30 cellular contexts compared by ENCODE assay signal in the genomic region with DNA sequence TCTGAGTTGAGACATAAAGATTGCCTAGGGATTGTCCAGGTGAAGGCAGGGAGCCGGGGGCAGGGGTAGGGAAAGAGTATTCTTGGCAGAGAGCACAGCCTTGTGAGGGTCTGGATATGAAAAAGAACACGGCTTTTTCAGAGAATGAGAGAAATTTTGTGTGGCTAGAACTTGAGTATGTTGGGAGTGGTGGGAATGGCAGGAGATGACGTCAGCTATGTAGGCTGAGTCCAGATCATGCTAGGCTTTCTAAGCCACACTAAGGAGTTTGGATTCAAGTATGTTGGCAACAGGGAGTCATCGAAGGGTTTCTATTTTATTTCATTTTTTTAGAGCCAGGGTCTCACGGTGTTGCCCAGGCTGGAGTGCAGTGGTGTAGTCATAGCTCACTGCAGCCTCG. TPM values are rescaled to one million over a fixed set of nuclear protein-coding genes. Genes with fewer than 3 reads are reported as not detected.
"Had no signal": no experiment of that assay in that cellular context is flagged by ENCODE, and none has a peak within 500 bp of the region (broad histone marks: within the 10 kb centered on the region; RNA-seq: fewer than 3 reads in every experiment).

No MANE protein-coding gene starts in this region.

- H3K4me2 ChIP-seq: smooth muscle cell had no signal

- H3K36me3 Mint-ChIP-seq: natural killer cell had no signal

- H3K79me2 ChIP-seq: parathyroid adenoma had no signal

- H3K9me3 Mint-ChIP-seq: natural killer cell had no signal

- H3K9ac ChIP-seq: parathyroid adenoma had no signal

- ATAC-seq: foreskin keratinocyte, gastroesophageal sphincter, heart right ventricle, left ventricle myocardium superior, lower lobe of right lung, natural killer cell, sciatic nerve had no signal

- H3K9me3 ChIP-seq: esophagus muscularis mucosa, gastroesophageal sphincter, heart right ventricle, lower lobe of right lung, stomach, testis, tibial nerve, upper lobe of left lung had no signal

- H3K27ac ChIP-seq: coronary artery, esophagus muscularis mucosa, foreskin keratinocyte, gastroesophageal sphincter, heart right ventricle, lower lobe of right lung, parathyroid adenoma, stomach, testis, tibial nerve, upper lobe of left lung had no signal

- H3K36me3 ChIP-seq: esophagus muscularis mucosa, gastroesophageal sphincter, heart right ventricle, lower lobe of right lung, stomach, tibial nerve, upper lobe of left lung had no signal

- H3K4me1 ChIP-seq: foreskin keratinocyte, heart right ventricle, lower lobe of right lung, parathyroid adenoma, stomach, testis, tibial nerve, upper lobe of left lung had no signal

- H3K4me3 Mint-ChIP-seq: natural killer cell had no signal

- H3K27me3 ChIP-seq: esophagus muscularis mucosa, foreskin keratinocyte, gastroesophageal sphincter, stomach, testis, upper lobe of left lung had no signal

- H2AFZ ChIP-seq: parathyroid adenoma had no signal

- H3K4me3 ChIP-seq: coronary artery, esophagus muscularis mucosa, gastroesophageal sphincter, heart right ventricle, lower lobe of right lung, smooth muscle cell, stomach, testis, tibial nerve, upper lobe of left lung had no signal

- H3K27ac Mint-ChIP-seq: progenitor cell of endocrine pancreas had no signal

- DNase-seq: dermis blood vessel endothelial cell; effector memory CD4-positive, alpha-beta T cell; foreskin keratinocyte; heart right ventricle; hippocampal formation; left ventricle myocardium superior; lower lobe of right lung; natural killer cell; stimulated activated CD4-positive, alpha-beta T cell treated with anti-CD3 and anti-CD28 coated beads, Interleukin-12 subunit alpha, Interleukin-12 subunit beta, amount 100 ng/mL, for 4 hours; stimulated activated CD4-positive, alpha-beta T cell treated with anti-CD3 and anti-CD28 coated beads, Interleukin-1b, Interleukin-23, amount 100 ng/mL, for 48 hours; stimulated activated CD4-positive, alpha-beta T cell treated with anti-CD3 and anti-CD28 coated beads, Interleukin-4, amount 100 ng/mL, for 1 hour; stimulated activated CD8-positive, alpha-beta memory T cell treated with anti-CD3 and anti-CD28 coated beads, Interleukin-4, amount 100 ng/mL, for 48 hours; stimulated activated naive CD4-positive, alpha-beta T cell treated with Interleukin-2 at 50 U/mL for 16 hours; stomach; testis; upper lobe of left lung had no signal

RNA-seq across cellular contexts. Expression of a gene that starts 40.0 kb away (rescaled TPM):
- total RNA-seq: dermis blood vessel endothelial cell, endothelial cell of umbilical vein, epithelial cell of proximal tubule, fibroblast of lung, foreskin keratinocyte, osteoblast, progenitor cell of endocrine pancreas, smooth muscle cell, testis had no signal

RNA-seq across cellular contexts. Expression of a gene that starts 53.9 kb away (rescaled TPM):
- total RNA-seq: dermis blood vessel endothelial cell, endothelial cell of umbilical vein, epithelial cell of proximal tubule, fibroblast of lung, foreskin keratinocyte, heart right ventricle, left ventricle myocardium superior, lower lobe of right lung, mesenteric fat pad, osteoblast, progenitor cell of endocrine pancreas, sciatic nerve, subcutaneous adipose tissue, tibial nerve, upper lobe of left lung had no signal
